ENCODE assay signal across 8 cellular contexts in the genomic region with DNA sequence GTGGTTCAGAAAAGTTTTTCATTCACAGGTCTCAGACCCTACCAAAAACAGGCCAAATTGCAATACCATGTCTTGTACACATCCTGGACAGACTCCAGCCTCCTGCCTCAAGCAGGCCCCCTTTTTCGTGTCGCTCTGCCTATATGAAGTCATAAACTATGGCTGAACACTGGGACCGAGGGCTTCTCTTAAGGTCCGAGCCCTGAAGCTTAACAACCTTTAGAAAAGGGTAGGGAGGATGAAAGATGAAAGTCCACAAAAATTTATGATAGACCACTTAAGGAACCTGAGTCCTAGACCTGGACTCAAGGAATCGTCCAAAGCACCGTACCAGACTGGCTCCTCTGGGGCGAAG. TPM values are rescaled to one million over a fixed set of nuclear protein-coding genes. Genes with fewer than 3 reads are reported as not detected.
DNase-seq lines count a peak whose midpoint lies in the region; ATAC-seq and TF ChIP-seq lines count a peak whose summit lies in the region.

No MANE protein-coding gene starts in this region.

- in situ Hi-C loops in GM13977 (cut with MboI; ENCODE audit: low pct_unique_long_range_greater_than_20kb, low sequenced_read_pairs, unreplicated experiment), result no loop called here

- no peaks in the 10 kb centered on the region for H3K27me3 ChIP-seq in effector memory CD4-positive, alpha-beta T cell (replicated peaks; ENCODE audit: control insufficient read depth, insufficient read depth, low read length, poor library complexity, severe bottlenecking)
- H3K27me3 ChIP-seq in mucosa of rectum (ENCODE audit: control insufficient read depth in 2 of 2, insufficient read depth in 2 of 2, low read length in 2 of 2), result no peaks in the 10 kb centered on the region

- peak overlapping the region; percentile 98 for H3K27ac ChIP-seq in effector memory CD4-positive, alpha-beta T cell (ENCODE audit: insufficient read depth, low read length, poor library complexity, severe bottlenecking)
- peak overlapping the region; percentile 96 to 98 for H3K27ac ChIP-seq in mucosa of rectum (ENCODE audit: low read depth in 2 of 2, low read length in 2 of 2)

- H3K36me3 ChIP-seq in effector memory CD4-positive, alpha-beta T cell (ENCODE audit: control insufficient read depth, insufficient read depth, low read length), result no peaks in the 10 kb centered on the region
- no peaks in the 10 kb centered on the region for H3K36me3 ChIP-seq in mucosa of rectum (ENCODE audit: control insufficient read depth in 2 of 2, insufficient read depth in 2 of 2, low read length in 2 of 2)

- H3K4me1 ChIP-seq in effector memory CD4-positive, alpha-beta T cell (ENCODE audit: control insufficient read depth, insufficient read depth, low read length, poor library complexity, severe bottlenecking), result peaks cover 8% of the 10 kb centered on the region
- H3K4me1 ChIP-seq in mucosa of rectum (ENCODE audit: control insufficient read depth in 2 of 2, insufficient read depth in 2 of 2, low read length in 2 of 2), result peaks cover 10 to 20% of the 10 kb centered on the region in 2 donors

- H3K9ac ChIP-seq in mucosa of rectum (ENCODE audit: low read depth in 1 of 2, low read length in 2 of 2), result peak overlapping the region; percentile 95 to 99

- peak; percentile 24 for ATAC-seq in HG02943 (IDR thresholded peaks at IDR 0.05; ENCODE audit: low read depth, unreplicated experiment)
- no peak for ATAC-seq in GM18520 (IDR thresholded peaks at IDR 0.05; ENCODE audit: unreplicated experiment)

- DNase-seq in AG09319 (ENCODE audit: extremely low read depth, low read depth), result peak; percentile 14
- peak; percentile 67 for DNase-seq in GM13977 (ENCODE audit: low spot score)
- DNase-seq in RPMI7951 (ENCODE audit: low read depth), result peak; percentile 32
- no peak for DNase-seq in effector memory CD4-positive, alpha-beta T cell
- no peak for DNase-seq in A172 (ENCODE audit: low spot score)

- TF ChIP-seq CTCF in AG09319 (IDR thresholded peaks at IDR 0.05; ENCODE audit: low read depth, low read length) (no peak), GM13977 (IDR thresholded peaks at IDR 0.05; ENCODE audit: extremely low read depth, insufficient read depth, missing control alignments) (no peak)

- H3K4me3 ChIP-seq in effector memory CD4-positive, alpha-beta T cell (ENCODE audit: insufficient read depth, low read depth, low read length, poor library complexity, severe bottlenecking), result peak overlapping the region; percentile 84
- H3K4me3 ChIP-seq in mucosa of rectum (ENCODE audit: low read length in 2 of 2), result peak overlapping the region; percentile 88 to 99

- H3K9me3 ChIP-seq in effector memory CD4-positive, alpha-beta T cell (ENCODE audit: control insufficient read depth, low read length), result no peaks in the 10 kb centered on the region
- no peaks in the 10 kb centered on the region for H3K9me3 ChIP-seq in mucosa of rectum (ENCODE audit: control insufficient read depth in 2 of 2, low read length in 2 of 2)

RNA-seq across cellular contexts. Expression of gene FBXW4, which starts 1.3 kb away (rescaled TPM):
- 5.8 and 9.0 TPM in 2 replicates for total RNA-seq in RPMI7951 (2014; rRNA removed; shearing (Covaris generic))
- total RNA-seq in A172 (2014; rRNA removed; shearing (Covaris generic)), result 26.5 and 30.8 TPM in 2 replicates

Comparison
In these comparisons a context has a peak if more than half of its experiments do, and no peak if none do; other contexts are left out.
1. DNase-seq: peak in AG09319 (single experiment), GM13977 (single experiment) and RPMI7951 (single experiment); none in effector memory CD4-positive, alpha-beta T cell (0 of 3) and A172 (single experiment).